In genomic region chr13:110626510-110626909, GRCh38 we compare ENCODE assay signal across 20 cellular contexts. TPM values are rescaled to one million over a fixed set of nuclear protein-coding genes. Genes with fewer than 3 reads are reported as not detected.
DNase-seq lines count a peak whose midpoint lies in the region; TF ChIP-seq lines count a peak whose summit lies in the region.
"Had no signal": no experiment of that assay in that cellular context is flagged by ENCODE, and none has a peak within 500 bp of the region (broad histone marks: within the 10 kb centered on the region; RNA-seq: fewer than 3 reads in every experiment).

No MANE protein-coding gene starts in this region.

- no peak overlapping the region for H3T11ph ChIP-seq in H9 (ENCODE audit: low read length)

- H2BK20ac ChIP-seq in H9 (ENCODE audit: low read depth, low read length, poor library complexity, severe bottlenecking), result no peak overlapping the region

- H3K4me3 ChIP-seq in WERI-Rb-1 (ENCODE audit: low read depth, low read length) (no peak overlapping the region), mesenchymal stem cell (ENCODE audit: insufficient read depth in 1 of 2, low read depth in 1 of 2, low read length in 2 of 2) (no peak overlapping the region), sigmoid colon (no peak overlapping the region)
- H3K4me3 ChIP-seq: dorsolateral prefrontal cortex, HAP-1, uterus had no signal

- no peaks in the 10 kb centered on the region for H3K23me2 ChIP-seq in H9 (ENCODE audit: insufficient read length, low read depth, low read length, poor library complexity, severe bottlenecking)

- no peak overlapping the region for H2BK12ac ChIP-seq in H9 (ENCODE audit: insufficient read length, low read depth, low read length)
- no peak overlapping the region for H2BK12ac ChIP-seq in mesenchymal stem cell (ENCODE audit: low read length in 2 of 2)

- H3K4me2 ChIP-seq in H9 (ENCODE audit: insufficient read depth, insufficient read length, low read length), result no peak overlapping the region
- no peak overlapping the region for H3K4me2 ChIP-seq in mesenchymal stem cell (ENCODE audit: low read length, poor library complexity, severe bottlenecking)

- peaks cover 22% of the 10 kb centered on the region; the same call in 1 of the 2 replicates for H3K79me2 ChIP-seq in H9 (ENCODE audit: insufficient read depth, low read length)

- peaks cover 85% of the 10 kb centered on the region for H3K36me3 ChIP-seq in WERI-Rb-1
- H3K36me3 ChIP-seq in mesenchymal stem cell (ENCODE audit: control insufficient read depth in 1 of 2, insufficient read depth in 2 of 2, low read depth in 1 of 2, low read length in 2 of 2), result peaks cover 47 to 80% of the 10 kb centered on the region in 2 experiments
- H3K36me3 ChIP-seq in sigmoid colon, result peaks cover 5 to 42% (median 20%) of the 10 kb centered on the region in 4 donors
- H3K36me3 ChIP-seq: uterus had no signal

- H2BK120ac ChIP-seq in H9 (ENCODE audit: low read depth, low read length, poor library complexity, severe bottlenecking), result no peak overlapping the region
- no peak overlapping the region for H2BK120ac ChIP-seq in mesenchymal stem cell (ENCODE audit: low read depth, low read length)

- no peaks in the 10 kb centered on the region for H4K20me1 ChIP-seq in H9 (ENCODE audit: control insufficient read depth, insufficient read depth, insufficient read length)

- H2AK5ac ChIP-seq in H9 (ENCODE audit: insufficient read length, low read length) (no peak overlapping the region), mesenchymal stem cell (ENCODE audit: low read length, severe bottlenecking) (peak overlapping the region; percentile 24)

- no peak overlapping the region for H3K4me3 Mint-ChIP-seq in H9
- H3K4me3 Mint-ChIP-seq: CD14-positive monocyte had no signal

- no CpG with 5 or more reads among the region's 10 CpGs for WGBS in H9 (ENCODE audit: extremely low coverage, insufficient read length, low lambda C conversion rate)
- 90% methylated on average over 10 of the region's 10 CpGs for WGBS in mesenchymal stem cell
- 71 to 86% methylated on average over 10 of the region's 10 CpGs for WGBS in sigmoid colon, 2 donors

- H3K9ac ChIP-seq in H9 (ENCODE audit: extremely low read depth, insufficient read length, low read length) (no peak overlapping the region), mesenchymal stem cell (ENCODE audit: low read length) (no peak overlapping the region)

- peaks cover 10% of the 10 kb centered on the region for H3K79me1 ChIP-seq in H9 (ENCODE audit: insufficient read depth, low read depth, low read length, poor library complexity, severe bottlenecking)
- H3K79me1 ChIP-seq in mesenchymal stem cell (replicated peaks; ENCODE audit: low read length, poor library complexity, severe bottlenecking), result peaks cover 20% of the 10 kb centered on the region

- intact Hi-C loops in sigmoid colon (cut with DNase I), result no loop called here
- intact Hi-C loops in head of caudate nucleus (cut with DNase I), result no loop called here

- H2AFZ ChIP-seq in H9 (ENCODE audit: low read length), result no peak overlapping the region
- H2AFZ ChIP-seq in mesenchymal stem cell (ENCODE audit: low read depth, low read length), result no peak overlapping the region

- no peak overlapping the region for H3K14ac ChIP-seq in H9 (ENCODE audit: insufficient read depth, low read length)
- no peak overlapping the region for H3K14ac ChIP-seq in mesenchymal stem cell (ENCODE audit: low read length in 2 of 2)

- no peak for DNase-seq in H9
- peak; percentile 9 for DNase-seq in WERI-Rb-1
- no peak for DNase-seq in mesenchymal stem cell
- no peak for DNase-seq in sigmoid colon
- no peak for DNase-seq in activated CD4-positive, CD25-positive, alpha-beta regulatory T cell treated with anti-CD3 and anti-CD28 coated beads, Interleukin-2, amount 50 U/mL, for 72 hours
- DNase-seq in head of caudate nucleus, result no peak
- DNase-seq in HT-29 (ENCODE audit: low spot score), result no peak
- DNase-seq: activated CD4-positive, alpha-beta T cell treated with anti-CD3 and anti-CD28 coated beads, Interleukin-2, amount 50 U/mL, for 1 hour; caudate nucleus; dorsolateral prefrontal cortex; erythroblast; foreskin fibroblast; NCI-H1105 treated with DMSO at 0.1 percent for 48 hours; NCI-H82; right cardiac atrium; stimulated activated CD4-positive, alpha-beta T cell treated with anti-CD3 and anti-CD28 coated beads, Interleukin-15, amount 100 ng/mL, for 24 hours; uterus had no signal

- H3K4ac ChIP-seq in H9 (ENCODE audit: low read depth, low read length) (no peak overlapping the region), mesenchymal stem cell (ENCODE audit: low read depth in 1 of 2, low read length in 2 of 2) (no peak overlapping the region)

- no peak overlapping the region for H4K8ac ChIP-seq in H9 (replicated peaks; ENCODE audit: insufficient read length, low read depth, low read length)
- no peak overlapping the region for H4K8ac ChIP-seq in mesenchymal stem cell (ENCODE audit: low read length)

- no peaks in the 10 kb centered on the region for H3K4me1 ChIP-seq in H9 (ENCODE audit: insufficient read depth, low read length)
- peaks cover 20% of the 10 kb centered on the region for H3K4me1 ChIP-seq in mesenchymal stem cell (ENCODE audit: control insufficient read depth, insufficient read depth, low read depth, low read length)
- H3K4me1 ChIP-seq in sigmoid colon, result peaks cover 0 to 72% (median 64%) of the 10 kb centered on the region in 4 donors
- H3K4me1 ChIP-seq: HAP-1, uterus had no signal

- H2BK5ac ChIP-seq in H9 (ENCODE audit: insufficient read length, low read length) (no peak overlapping the region), mesenchymal stem cell (ENCODE audit: low read depth, low read length, poor library complexity, severe bottlenecking) (no peak overlapping the region)

- peaks cover 20 to 54% (median 51%) of the 10 kb centered on the region in 3 experiments for H3K36me3 Mint-ChIP-seq in H9 (ENCODE audit: insufficient read depth in 1 of 3, low read depth in 3 of 3)

- H3K56ac ChIP-seq in H9 (ENCODE audit: insufficient read length, low read depth, low read length), result no peak overlapping the region

- peak overlapping the region in 2 of 3 experiments; percentile 25 to 86; a peak in 3 of 7 replicates for H3K27ac Mint-ChIP-seq in H9

- no peaks in the 10 kb centered on the region for H3K9me3 ChIP-seq in H9 (ENCODE audit: control insufficient read depth, low read depth, low read length)
- no peaks in the 10 kb centered on the region for H3K9me3 ChIP-seq in WERI-Rb-1 (ENCODE audit: severe bottlenecking)
- no peaks in the 10 kb centered on the region for H3K9me3 ChIP-seq in mesenchymal stem cell (ENCODE audit: control insufficient read depth, low read length)
- H3K9me3 ChIP-seq in sigmoid colon, result no peaks in the 10 kb centered on the region
- H3K9me3 ChIP-seq: HAP-1, uterus had no signal

- no peak overlapping the region for H2BK15ac ChIP-seq in H9 (ENCODE audit: low read depth, low read length)
- H2BK15ac ChIP-seq in mesenchymal stem cell (ENCODE audit: low read depth, poor library complexity, severe bottlenecking), result no peak overlapping the region

- H3K27ac ChIP-seq in H9 (ENCODE audit: insufficient read length, low read depth, low read length), result no peak overlapping the region
- H3K27ac ChIP-seq in WERI-Rb-1, result no peak overlapping the region
- no peak overlapping the region for H3K27ac ChIP-seq in mesenchymal stem cell (ENCODE audit: low read length, poor library complexity, severe bottlenecking)
- peak overlapping the region in 3 of 4 donors; percentile 81 to 87 (median 84) for H3K27ac ChIP-seq in sigmoid colon
- H3K27ac ChIP-seq: uterus had no signal

- H3K23ac ChIP-seq in H9 (ENCODE audit: insufficient read length, low read depth, low read length) (no peak overlapping the region), mesenchymal stem cell (ENCODE audit: low read length in 2 of 2) (no peak overlapping the region)

- no peak for TF ChIP-seq CTCF in H9 (conservative IDR thresholded peaks at IDR 0.05)
- no peak for TF ChIP-seq CTCF in WERI-Rb-1 (IDR thresholded peaks at IDR 0.05; ENCODE audit: low read depth, low read length)
- no peak for TF ChIP-seq CTCF in sigmoid colon (IDR thresholded peaks at IDR 0.05)

- no peaks in the 10 kb centered on the region for H3K27me3 Mint-ChIP-seq in H9 (ENCODE audit: low read depth)
- H3K27me3 Mint-ChIP-seq: IgD-negative memory B cell had no signal

- no peak overlapping the region for H4K5ac ChIP-seq in H9 (ENCODE audit: insufficient read length, low read depth, low read length)

- TF ChIP-seq POLR2A in sigmoid colon (IDR thresholded peaks at IDR 0.05), result no peak

- TF ChIP-seq EP300 in sigmoid colon (IDR thresholded peaks at IDR 0.05), result no peak

- H3K4me1 Mint-ChIP-seq in H9, result peaks cover 13 to 16% of the 10 kb centered on the region in 2 experiments
- H3K4me1 Mint-ChIP-seq: CD14-positive monocyte had no signal

- H3K27me3 ChIP-seq in H9 (ENCODE audit: insufficient read depth, low read length) (no peaks in the 10 kb centered on the region), WERI-Rb-1 (ENCODE audit: insufficient read depth, low read depth, severe bottlenecking) (no peaks in the 10 kb centered on the region), mesenchymal stem cell (ENCODE audit: control insufficient read depth in 1 of 2, insufficient read depth in 1 of 2, low read length in 2 of 2) (no peaks in the 10 kb centered on the region), sigmoid colon (no peaks in the 10 kb centered on the region)
- H3K27me3 ChIP-seq: dorsolateral prefrontal cortex, uterus had no signal

- H4K91ac ChIP-seq in H9 (ENCODE audit: insufficient read length, low read depth, low read length), result no peak overlapping the region
- H4K91ac ChIP-seq in mesenchymal stem cell (ENCODE audit: low read length), result no peak overlapping the region

- H3K18ac ChIP-seq in H9 (ENCODE audit: insufficient read length, low read depth, low read length) (no peak overlapping the region), mesenchymal stem cell (ENCODE audit: low read depth in 1 of 2, low read length in 2 of 2) (no peak overlapping the region)

- H3K9me3 Mint-ChIP-seq in H9, result no peaks in the 10 kb centered on the region
- H3K9me3 Mint-ChIP-seq: CD14-positive monocyte, IgD-negative memory B cell had no signal

RNA-seq across cellular contexts. Expression of gene NAXD, which starts 11.2 kb away (rescaled TPM):
- total RNA-seq in H9 (2021), result 24.8 and 25.5 TPM in 2 replicates
- 17.1 TPM for polyA plus RNA-seq in mesenchymal stem cell (2013, experiment 1 of 2)
- 17.1 TPM for polyA plus RNA-seq in mesenchymal stem cell (2013, experiment 2 of 2)
- total RNA-seq in sigmoid colon, result 10 to 100 TPM; 33.5 to 41.1 (median 37.2) TPM
- polyA plus RNA-seq in sigmoid colon, result 10 to 100 TPM; 24.6 to 33.0 (median 30.3) TPM
- total RNA-seq in HT-29 (2014; rRNA removed; shearing (Covaris generic)), result 43.3 and 44.5 TPM in 2 replicates

Comparison
In these comparisons a context has a peak if more than half of its experiments do, and no peak if none do; other contexts are left out.
1. H3K27ac ChIP-seq: peak in sigmoid colon (3 of 4); none in H9 (single experiment), WERI-Rb-1 (single experiment) and mesenchymal stem cell (single experiment).